ENCODE assay signal across 8 cellular contexts in genomic region chr2:61179701-61180639, GRCh38. TPM values are rescaled to one million over a fixed set of nuclear protein-coding genes. Genes with fewer than 3 reads are reported as not detected.
DNase-seq lines count a peak whose midpoint lies in the region; ATAC-seq and TF ChIP-seq lines count a peak whose summit lies in the region.

No MANE protein-coding gene starts in this region.

- 83 to 90% methylated on average over 11 of the region's 14 CpGs for WGBS in mesodermal cell (ENCODE audit: insufficient coverage in 2 of 2), 2 experiments
- WGBS in aorta, 2 donors = 12 to 13% methylated on average over 14 of the region's 14 CpGs

- ATAC-seq in aorta (ENCODE audit: low FRiP score) = peak; percentile 71
- ATAC-seq in HG02870 (IDR thresholded peaks at IDR 0.05; ENCODE audit: unreplicated experiment) = no peak

- peaks cover 53% of the 10 kb centered on the region for H3K36me3 ChIP-seq in mesodermal cell (ENCODE audit: control insufficient read depth, insufficient read depth, low read length)
- H3K36me3 ChIP-seq in aorta (ENCODE audit: control insufficient read depth in 1 of 2, insufficient read depth in 2 of 2, low read length in 1 of 2) = peaks cover 0 to 3% of the 10 kb centered on the region in 2 donors

- POLR2A ChIA-PET in AG04450 (lab: Yijun Ruan, JAX) = interaction anchor here (0.7 to 1.0 kb wide), 2 partner anchors 35 to 424 kb away, joined by 3 to 4 read pairs; no protein-coding TSS in a partner anchor

- H3K9me3 ChIP-seq in AG04450 (ENCODE audit: control insufficient read depth, insufficient read depth, low read length) (peaks cover 3% of the 10 kb centered on the region; the same call in 1 of the 2 replicates), mesodermal cell (ENCODE audit: control insufficient read depth, low read length) (no peaks in the 10 kb centered on the region), aorta (ENCODE audit: control insufficient read depth, low read length) (no peaks in the 10 kb centered on the region)

- H3K4me3 ChIP-seq in AG04450 (ENCODE audit: low read depth, low read length) (peak overlapping the region; percentile 5), NB4 (ENCODE audit: low read depth, low read length) (peak overlapping the region; percentile 83), coronary artery (peak overlapping the region; percentile 95), mesodermal cell (ENCODE audit: extremely low read depth, insufficient read depth, low read length, poor library complexity, severe bottlenecking) (peak overlapping the region; percentile 6), aorta (ENCODE audit: low read length in 2 of 2) (no peak overlapping the region)

- TF ChIP-seq POLR2A in NB4 (IDR thresholded peaks at IDR 0.05; ENCODE audit: extremely low read depth, insufficient read length) = no peak

- DNase-seq in AG04450 (ENCODE audit: low read depth, low spot score) = no peak
- DNase-seq in NB4 (ENCODE audit: low read depth) = no peak
- DNase-seq in coronary artery (ENCODE audit: low spot score) = peak; percentile 86
- DNase-seq in aorta = peak; percentile 88 to 90
- DNase-seq in A172 (ENCODE audit: low spot score) = no peak
- DNase-seq in HPDE6-E6E7 (ENCODE audit: extremely low spot score) = no peak

- H3K27ac ChIP-seq in AG04450 (ENCODE audit: low read depth, low read length) (peak overlapping the region; percentile 59), coronary artery (peak overlapping the region; percentile 96 to 99), mesodermal cell (ENCODE audit: low read depth, low read length, severe bottlenecking) (peak overlapping the region; percentile 23), aorta (ENCODE audit: low read depth in 1 of 2, low read length in 2 of 2) (peak overlapping the region in 1 of 2 donors; percentile 65)

- H3K27me3 ChIP-seq in AG04450 (ENCODE audit: control insufficient read depth, insufficient read depth, low read length) (no peaks in the 10 kb centered on the region), aorta (ENCODE audit: control insufficient read depth in 1 of 2, insufficient read depth in 2 of 2, low read length in 1 of 2) (no peaks in the 10 kb centered on the region)

- H3K4me1 ChIP-seq in mesodermal cell (ENCODE audit: control insufficient read depth, insufficient read depth, low read length, poor library complexity, severe bottlenecking) (peaks cover 24% of the 10 kb centered on the region), aorta (ENCODE audit: control insufficient read depth in 1 of 2, insufficient read depth in 2 of 2, low read length in 2 of 2) (peaks cover 5% of the 10 kb centered on the region in 2 donors)

- TF ChIP-seq CTCF in AG04450 (IDR thresholded peaks at IDR 0.05; ENCODE audit: low read depth, low read length) (no peak), NB4 (IDR thresholded peaks at IDR 0.05; ENCODE audit: low read depth, low read length) (no peak), coronary artery (IDR thresholded peaks at IDR 0.05) (no peak)

- intact Hi-C loops in aorta (cut with DNase I) = loop anchor here (5.0 to 10.0 kb wide), 3 partner anchors 38 to 295 kb away; partner anchors contain the start of genes REL (in 1 of the 2) and USP34 (in 1 of the 2)

- CTCF ChIA-PET in AG04450 (lab: Charles Lee) = interaction anchor here (0.6 kb wide), 1 partner anchor 35 kb away, joined by 4 read pairs; no protein-coding TSS in a partner anchor

RNA-seq across cellular contexts. Expression of gene C2orf74, which starts 18.0 kb away (rescaled TPM):
- polyA plus RNA-seq in AG04450 (2011; rRNA removed) (15.3 and 21.7 TPM in 2 replicates), aorta (10 to 100 TPM; 19.1 to 69.0 TPM)
- polyA minus RNA-seq in AG04450 (2011; rRNA and poly(A)+ RNA removed) = 4.6 and 4.9 TPM in 2 replicates
- polyA plus RNA-seq in mesodermal cell (2013, experiment 1 of 2) = 16.9 TPM
- 27.3 TPM for polyA plus RNA-seq in mesodermal cell (2013, experiment 2 of 2)
- total RNA-seq in aorta = 10 to 100 TPM in 1 of 2 donors, 1 to 10 TPM in 1; 4.8 to 19.1 TPM
- 51.5 and 80.7 TPM in 2 replicates for total RNA-seq in A172 (2014; rRNA removed; shearing (Covaris generic))

Comparison
In these comparisons a context has a peak if more than half of its experiments do, and no peak if none do; other contexts are left out.
1. DNase-seq: peak in coronary artery (single experiment) and aorta (2 of 2); none in AG04450 (single experiment), NB4 (single experiment), A172 (single experiment) and HPDE6-E6E7 (single experiment).
2. H3K4me3 ChIP-seq: peak in AG04450 (single experiment), NB4 (single experiment), coronary artery (single experiment) and mesodermal cell (single experiment); none in aorta (0 of 2).